ENCODE assay signal across 24 cellular contexts in the genomic region with DNA sequence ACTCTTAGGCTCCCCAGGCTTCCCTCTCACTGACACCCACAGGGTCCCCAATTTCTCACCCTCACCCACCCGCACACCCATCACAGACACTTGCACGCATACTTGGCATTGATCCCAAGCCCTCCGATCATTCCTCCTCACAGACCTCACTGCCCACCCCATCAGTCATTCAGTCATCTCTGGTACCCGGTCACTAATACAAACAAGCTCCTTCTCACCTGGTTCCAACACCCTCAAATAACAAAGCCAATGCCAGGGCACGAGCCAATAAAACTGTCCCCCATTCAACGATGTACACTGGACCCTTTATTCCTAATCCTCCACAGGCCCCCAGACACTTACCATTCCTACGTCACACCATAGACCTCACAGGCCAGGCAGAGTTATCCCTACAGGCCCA. TPM values are rescaled to one million over a fixed set of nuclear protein-coding genes. Genes with fewer than 3 reads are reported as not detected.
DNase-seq lines count a peak whose midpoint lies in the region; ATAC-seq and TF ChIP-seq lines count a peak whose summit lies in the region.
"Had no signal": no experiment of that assay in that cellular context is flagged by ENCODE, and none has a peak within 500 bp of the region (broad histone marks: within the 10 kb centered on the region; RNA-seq: fewer than 3 reads in every experiment).

No MANE protein-coding gene starts in this region.

- peaks cover 11% of the 10 kb centered on the region for H3K4me1 ChIP-seq in osteoblast (ENCODE audit: insufficient read depth, low read length)
- H3K4me1 ChIP-seq: prostate gland, SJCRH30, uterus had no signal

- no peak for TF ChIP-seq CTCF in glutamatergic neuron (IDR thresholded peaks at IDR 0.05; ENCODE audit: partially characterized antibody, unreplicated experiment)
- TF ChIP-seq CTCF in osteoblast (IDR thresholded peaks at IDR 0.05; ENCODE audit: extremely low read depth, low read depth, low read length): no peak

- H3K9me3 ChIP-seq in osteoblast (ENCODE audit: low read depth, low read length): peaks cover 18% of the 10 kb centered on the region
- H3K9me3 ChIP-seq: prostate gland, testis had no signal

- H3K79me2 ChIP-seq in osteoblast (ENCODE audit: insufficient read depth, low read length): peaks cover 67% of the 10 kb centered on the region

- CTCF ChIA-PET in activated CD4-positive, alpha-beta T cell treated with anti-CD3 and anti-CD28 coated beads, Interleukin-2, amount 10 ng/mL, durations not matched to agents 7 days and 5 days (lab: Charles Lee): no interaction called here

- H3K36me3 Mint-ChIP-seq in activated CD4-positive, alpha-beta T cell treated with anti-CD3 and anti-CD28 coated beads, Interleukin-2, amount 10 ng/mL, durations not matched to agents 7 days and 5 days (ENCODE audit: low read depth): peaks cover 39% of the 10 kb centered on the region
- H3K36me3 Mint-ChIP-seq in activated CD4-positive, alpha-beta T cell treated with anti-CD3 and anti-CD28 coated beads, Interleukin-2, amount 10 ng/mL, durations not matched to agents 24 days and 14 days (ENCODE audit: low read depth): peaks cover 37% of the 10 kb centered on the region
- H3K36me3 Mint-ChIP-seq in IgD-negative memory B cell (peaks cover 6% of the 10 kb centered on the region), glutamatergic neuron (ENCODE audit: unreplicated experiment) (peaks cover 38% of the 10 kb centered on the region)

- peaks cover 23% of the 10 kb centered on the region for H3K4me1 Mint-ChIP-seq in activated CD4-positive, alpha-beta T cell treated with anti-CD3 and anti-CD28 coated beads, Interleukin-2, amount 10 ng/mL, durations not matched to agents 7 days and 5 days
- H3K4me1 Mint-ChIP-seq in activated CD4-positive, alpha-beta T cell treated with anti-CD3 and anti-CD28 coated beads, Interleukin-2, amount 10 ng/mL, durations not matched to agents 24 days and 14 days: peaks cover 19% of the 10 kb centered on the region
- H3K4me1 Mint-ChIP-seq in IgD-negative memory B cell: peaks cover 16 to 21% (median 19%) of the 10 kb centered on the region in 3 donors
- H3K4me1 Mint-ChIP-seq in glutamatergic neuron (ENCODE audit: low read depth, unreplicated experiment): peaks cover 8% of the 10 kb centered on the region

- ATAC-seq in GM19463 (IDR thresholded peaks at IDR 0.05; ENCODE audit: unreplicated experiment): no peak
- ATAC-seq in GM21717 (IDR thresholded peaks at IDR 0.05; ENCODE audit: unreplicated experiment): no peak
- ATAC-seq: T-helper 17 cell had no signal

- H3K27ac ChIP-seq in osteoblast (ENCODE audit: low read depth, low read length): no peak overlapping the region
- H3K27ac ChIP-seq: left ventricle myocardium inferior, prostate gland, SJCRH30, testis, uterus had no signal

- peaks cover 33% of the 10 kb centered on the region for H3K9me3 Mint-ChIP-seq in activated CD4-positive, alpha-beta T cell treated with anti-CD3 and anti-CD28 coated beads, Interleukin-2, amount 10 ng/mL, durations not matched to agents 7 days and 5 days
- peaks cover 30% of the 10 kb centered on the region for H3K9me3 Mint-ChIP-seq in activated CD4-positive, alpha-beta T cell treated with anti-CD3 and anti-CD28 coated beads, Interleukin-2, amount 10 ng/mL, durations not matched to agents 24 days and 14 days
- H3K9me3 Mint-ChIP-seq in IgD-negative memory B cell: peaks cover 0 to 2% (median 1%) of the 10 kb centered on the region in 3 donors
- H3K9me3 Mint-ChIP-seq in glutamatergic neuron (ENCODE audit: unreplicated experiment): peaks cover 46% of the 10 kb centered on the region
- H3K9me3 Mint-ChIP-seq: dendritic cell treated with granulocyte-macrophage colony-stimulating factor and Interleukin-4, amounts not matched to agents 40 ng/mL and 50 ng/mL, for 4 days had no signal

- POLR2A ChIA-PET in activated CD4-positive, alpha-beta T cell treated with anti-CD3 and anti-CD28 coated beads, Interleukin-2, amount 10 ng/mL, durations not matched to agents 7 days and 5 days (lab: Charles Lee): no interaction called here

- in situ Hi-C loops in KBM-7 (cut with MboI; ENCODE audit: low pct_unique_long_range_greater_than_20kb, low sequenced_read_pairs): no loop called here

- peaks cover 11% of the 10 kb centered on the region for H3K36me3 ChIP-seq in osteoblast (ENCODE audit: insufficient read depth, low read length)
- H3K36me3 ChIP-seq: prostate gland, uterus had no signal

- intact Hi-C loops in activated CD4-positive, alpha-beta T cell treated with anti-CD3 and anti-CD28 coated beads, Interleukin-2, amount 10 ng/mL, durations not matched to agents 24 days and 14 days (cut with micrococcal nuclease): loop anchor here (2.0 kb wide), 1 partner anchor 45 kb away; no protein-coding TSS in a partner anchor

- DNase-seq in activated CD4-positive, alpha-beta T cell treated with anti-CD3 and anti-CD28 coated beads, Interleukin-2, amount 10 ng/mL, durations not matched to agents 7 days and 5 days: no peak
- no peak for DNase-seq in activated CD4-positive, alpha-beta T cell treated with anti-CD3 and anti-CD28 coated beads, Interleukin-2, amount 10 ng/mL, durations not matched to agents 24 days and 14 days
- DNase-seq in glutamatergic neuron (no peak), osteoblast (ENCODE audit: insufficient read length, low spot score, missing footprints) (peak; percentile 65), KBM-7 (no peak)
- DNase-seq: 8988T; activated naive CD4-positive, alpha-beta T cell treated with anti-CD3 and anti-CD28 coated beads, Interleukin-2, amount 10 ng/mL, durations not matched to agents 7 days and 5 days; central memory CD4-positive, alpha-beta T cell; DMS153; GOT3; islet precursor cell; Kasumi-1; left ventricle myocardium inferior; NCI-H1436 treated with DMSO at 0.1 percent for 48 hours; stimulated activated naive CD4-positive, alpha-beta T cell treated with Interleukin-2 at 50 U/mL for 16 hours; T-helper 17 cell; testis; uterus had no signal

- H3K4me3 ChIP-seq in osteoblast (ENCODE audit: insufficient read depth, low read length): no peak overlapping the region
- H3K4me3 ChIP-seq: prostate gland, testis, uterus had no signal

- no peaks in the 10 kb centered on the region for H3K27me3 Mint-ChIP-seq in activated CD4-positive, alpha-beta T cell treated with anti-CD3 and anti-CD28 coated beads, Interleukin-2, amount 10 ng/mL, durations not matched to agents 7 days and 5 days
- H3K27me3 Mint-ChIP-seq in activated CD4-positive, alpha-beta T cell treated with anti-CD3 and anti-CD28 coated beads, Interleukin-2, amount 10 ng/mL, durations not matched to agents 24 days and 14 days: no peaks in the 10 kb centered on the region
- H3K27me3 Mint-ChIP-seq in IgD-negative memory B cell (no peaks in the 10 kb centered on the region), glutamatergic neuron (ENCODE audit: unreplicated experiment) (peaks cover 26% of the 10 kb centered on the region)
- H3K27me3 Mint-ChIP-seq: activated naive CD4-positive, alpha-beta T cell treated with anti-CD3 and anti-CD28 coated beads, Interleukin-2, amount 10 ng/mL, durations not matched to agents 7 days and 5 days; dendritic cell treated with granulocyte-macrophage colony-stimulating factor and Interleukin-4, amounts not matched to agents 40 ng/mL and 50 ng/mL, for 4 days; T-helper 17 cell had no signal

- H3K27ac Mint-ChIP-seq in activated CD4-positive, alpha-beta T cell treated with anti-CD3 and anti-CD28 coated beads, Interleukin-2, amount 10 ng/mL, durations not matched to agents 7 days and 5 days: peak overlapping the region; percentile 37
- H3K27ac Mint-ChIP-seq in activated CD4-positive, alpha-beta T cell treated with anti-CD3 and anti-CD28 coated beads, Interleukin-2, amount 10 ng/mL, durations not matched to agents 24 days and 14 days: no peak overlapping the region
- H3K27ac Mint-ChIP-seq in IgD-negative memory B cell (peak overlapping the region in 2 of 3 donors; percentile 89 to 92), glutamatergic neuron (ENCODE audit: unreplicated experiment) (peak overlapping the region; percentile 1)
- H3K27ac Mint-ChIP-seq: activated naive CD4-positive, alpha-beta T cell treated with anti-CD3 and anti-CD28 coated beads, Interleukin-2, amount 10 ng/mL, durations not matched to agents 7 days and 5 days; T-helper 17 cell had no signal

- no peak overlapping the region for H3K4me2 ChIP-seq in osteoblast (ENCODE audit: insufficient read depth, low read length)

- no peaks in the 10 kb centered on the region for H3K27me3 ChIP-seq in osteoblast (ENCODE audit: insufficient read depth, low read length)
- H3K27me3 ChIP-seq: SJCRH30, testis, uterus had no signal

- H2AFZ ChIP-seq in osteoblast (ENCODE audit: low read length): no peak overlapping the region

- no peaks in the 10 kb centered on the region for H4K20me1 ChIP-seq in osteoblast (ENCODE audit: insufficient read depth, low read length)

- no peak overlapping the region for H3K4me3 Mint-ChIP-seq in activated CD4-positive, alpha-beta T cell treated with anti-CD3 and anti-CD28 coated beads, Interleukin-2, amount 10 ng/mL, durations not matched to agents 7 days and 5 days
- H3K4me3 Mint-ChIP-seq in activated CD4-positive, alpha-beta T cell treated with anti-CD3 and anti-CD28 coated beads, Interleukin-2, amount 10 ng/mL, durations not matched to agents 24 days and 14 days: no peak overlapping the region
- H3K4me3 Mint-ChIP-seq in IgD-negative memory B cell (peak overlapping the region in 3 of 4 donors; percentile 29 to 75 (median 54)), glutamatergic neuron (ENCODE audit: unreplicated experiment) (peak overlapping the region; percentile 9)
- H3K4me3 Mint-ChIP-seq: dendritic cell treated with granulocyte-macrophage colony-stimulating factor and Interleukin-4, amounts not matched to agents 40 ng/mL and 50 ng/mL, for 4 days; T-helper 17 cell had no signal

RNA-seq across cellular contexts. Expression of a gene that starts 2.3 kb away (rescaled TPM):
- total RNA-seq in activated CD4-positive, alpha-beta T cell treated with anti-CD3 and anti-CD28 coated beads, Interleukin-2, amount 10 ng/mL, durations not matched to agents 7 days and 5 days: 10 to 100 TPM; 11.5 to 12.4 TPM
- 6.6 and 7.6 TPM in 2 replicates for total RNA-seq in activated CD4-positive, alpha-beta T cell treated with anti-CD3 and anti-CD28 coated beads, Interleukin-2, amount 10 ng/mL, durations not matched to agents 24 days and 14 days
- polyA plus RNA-seq in IgD-negative memory B cell: 3.6 TPM
- total RNA-seq in glutamatergic neuron (ENCODE audit: unreplicated experiment) (21.7 TPM), osteoblast (10.9 and 13.6 TPM in 2 replicates)

RNA-seq across cellular contexts. Expression of a gene that starts 32.4 kb away (rescaled TPM):
- total RNA-seq in activated CD4-positive, alpha-beta T cell treated with anti-CD3 and anti-CD28 coated beads, Interleukin-2, amount 10 ng/mL, durations not matched to agents 7 days and 5 days: 10 to 100 TPM; 14.0 to 20.2 TPM
- total RNA-seq in activated CD4-positive, alpha-beta T cell treated with anti-CD3 and anti-CD28 coated beads, Interleukin-2, amount 10 ng/mL, durations not matched to agents 24 days and 14 days: 18.3 and 20.1 TPM in 2 replicates
- 14.4 TPM for polyA plus RNA-seq in IgD-negative memory B cell
- 15.9 TPM for total RNA-seq in glutamatergic neuron (ENCODE audit: unreplicated experiment)
- 20.3 and 22.1 TPM in 2 replicates for total RNA-seq in osteoblast

Comparison
In these comparisons a context has a peak if more than half of its experiments do, and no peak if none do; other contexts are left out.
1. H3K4me3 Mint-ChIP-seq: peak in IgD-negative memory B cell (3 of 4) and glutamatergic neuron (single experiment); none in activated CD4-positive, alpha-beta T cell treated with anti-CD3 and anti-CD28 coated beads, Interleukin-2, amount 10 ng/mL, durations not matched to agents 7 days and 5 days (single experiment) and activated CD4-positive, alpha-beta T cell treated with anti-CD3 and anti-CD28 coated beads, Interleukin-2, amount 10 ng/mL, durations not matched to agents 24 days and 14 days (single experiment).